ENCODE assay signal across 8 cellular contexts in the genomic region with DNA sequence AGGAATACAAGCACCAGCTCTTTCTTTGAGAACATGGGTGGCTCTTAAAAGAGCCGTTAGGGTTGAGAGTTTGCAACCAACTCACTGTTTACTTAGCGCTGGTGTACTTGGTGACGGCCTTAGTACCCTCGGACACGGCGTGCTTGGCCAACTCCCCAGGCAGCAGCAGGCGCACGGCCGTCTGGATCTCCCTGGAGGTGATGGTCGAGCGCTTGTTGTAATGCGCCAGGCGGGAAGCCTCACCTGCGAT.
DNase-seq lines count a peak whose midpoint lies in the region; ATAC-seq, FAIRE-seq and TF ChIP-seq lines count a peak whose summit lies in the region.
"Not testable (repeated sequence)": the region's sequence is repeated elsewhere in the genome, so short reads cannot be mapped to it uniquely, and the experiment has no call there.

No MANE protein-coding gene starts in this region.

- peak overlapping the region; percentile 70 for H3K23ac ChIP-seq in neuronal stem cell (ENCODE audit: low read depth, low read length, poor library complexity)

- POLR2A ChIA-PET in GM12878 (lab: Charles Lee): interaction anchor here (0.5 to 5.3 kb wide), 10 partner anchors 11 to 761 kb away, joined by 3 to 62 read pairs (median 6); a partner anchor contains a TSS

- not testable (repeated sequence) for FAIRE-seq in GM12878 (lab: Jason Lieb, UNC)

- peak overlapping the region; percentile 85 for H3K9ac ChIP-seq in GM12878 (ENCODE audit: control insufficient read depth, insufficient read depth, low read length)
- H3K9ac ChIP-seq in neuronal stem cell (ENCODE audit: low read depth, low read length, poor library complexity): peak overlapping the region; percentile 95

- not testable (repeated sequence) for H3K14ac ChIP-seq in neuronal stem cell (ENCODE audit: low read length)

- peak; percentile 3 for ATAC-seq in GM21619 (IDR thresholded peaks at IDR 0.05; ENCODE audit: unreplicated experiment)
- peak; percentile 3 for ATAC-seq in HG03342 (IDR thresholded peaks at IDR 0.05; ENCODE audit: unreplicated experiment)
- peak; percentile 4 for ATAC-seq in GM12878
- ATAC-seq in left ventricle myocardium superior: peak; percentile 2

- not testable (repeated sequence) for H3K36me3 ChIP-seq in GM06990 (ENCODE audit: control insufficient read depth, insufficient read depth, low read length); GM12878 (ENCODE audit: control insufficient read depth in 2 of 2, insufficient read depth in 2 of 2, low read length in 1 of 2); neuronal stem cell (replicated peaks in 1 of 2; ENCODE audit: control insufficient read depth in 2 of 2, insufficient read depth in 2 of 2, low read length in 2 of 2); vagina

- H3K9me3 ChIP-seq in GM12878 (replicated peaks; ENCODE audit: control insufficient read depth, insufficient read depth, low read length); neuronal stem cell (replicated peaks in 1 of 2; ENCODE audit: control insufficient read depth in 2 of 2, insufficient read depth in 1 of 2, low read depth in 1 of 2, low read length in 2 of 2); vagina: not testable (repeated sequence)

- in situ Hi-C loops in GM12878 (cut with MboI): loop anchor here (5.0 kb wide), 4 partner anchors 760 to 1010 kb away; a partner anchor contains a TSS

- peak; percentile 88 for TF ChIP-seq POLR2A in GM12878 (IDR thresholded peaks at IDR 0.05; ENCODE audit: low read depth, low read length)
- not testable (repeated sequence) for TF ChIP-seq POLR2A in vagina (IDR thresholded peaks at IDR 0.05)

- H2BK5ac ChIP-seq in neuronal stem cell (ENCODE audit: low read length): not testable (repeated sequence)

- H3K4me3 ChIP-seq in GM06990 (replicated peaks; ENCODE audit: low read depth, low read length) (peak overlapping the region; percentile 69), GM12878 (peak overlapping the region; percentile 65), neuronal stem cell (ENCODE audit: low read length in 2 of 2) (peak overlapping the region; percentile 70 to 94), vagina (peak overlapping the region; percentile 58 to 61)

- peaks cover 22% of the 10 kb centered on the region for H3K4me1 ChIP-seq in GM12878 (ENCODE audit: control insufficient read depth, insufficient read depth, low read length)
- H3K4me1 ChIP-seq in neuronal stem cell (ENCODE audit: control insufficient read depth in 2 of 2, insufficient read depth in 1 of 2, low read depth in 1 of 2, low read length in 2 of 2): not testable (repeated sequence)
- H3K4me1 ChIP-seq in vagina: peaks cover 20% of the 10 kb centered on the region

- peak overlapping the region; percentile 73 for H2AK5ac ChIP-seq in neuronal stem cell (ENCODE audit: low read depth, low read length)

- H3K4me2 ChIP-seq in GM12878 (ENCODE audit: control insufficient read depth, insufficient read depth) (peak overlapping the region; percentile 89), neuronal stem cell (ENCODE audit: insufficient read depth, low read length, poor library complexity, severe bottlenecking) (peak overlapping the region; percentile 76)

- H2BK120ac ChIP-seq in neuronal stem cell (ENCODE audit: low read depth, low read length): not testable (repeated sequence)

- under 1% methylated on average over 14 of the region's 14 CpGs for WGBS in GM12878 (ENCODE audit: insufficient coverage, insufficient replicate concordance, low lambda C conversion rate, missing lambda C conversion rate)
- WGBS in neuronal stem cell (ENCODE audit: extremely low coverage in 2 of 2, insufficient read length in 2 of 2, insufficient replicate concordance in 1 of 2), 2 donors: no CpG with 5 or more reads among the region's 14 CpGs

- DNase-seq in GM06990 (ENCODE audit: extremely low read depth, insufficient read length); GM12878 (ENCODE audit: low read depth, low spot score); left ventricle myocardium superior; neuronal stem cell (ENCODE audit: low spot score); vagina (ENCODE audit: extremely low spot score in 2 of 2): not testable (repeated sequence)
- DNase-seq in OCI-M1 (lab: John Stamatoyannopoulos, UW): peak; percentile 99

- not testable (repeated sequence) for H2BK15ac ChIP-seq in neuronal stem cell (ENCODE audit: low read length)

- H2AFZ ChIP-seq in GM12878 (ENCODE audit: control insufficient read depth, low read depth, low read length); neuronal stem cell (ENCODE audit: low read length): not testable (repeated sequence)

- H4K8ac ChIP-seq in neuronal stem cell (ENCODE audit: low read depth, low read length): not testable (repeated sequence)

- H2BK12ac ChIP-seq in neuronal stem cell (ENCODE audit: low read length): not testable (repeated sequence)

- TF ChIP-seq RAD21 in GM12878 (IDR thresholded peaks at IDR 0.05; ENCODE audit: insufficient read depth, low read depth, low read length): not testable (repeated sequence)

- SMC1A ChIA-PET in GM12878 (lab: Charles Lee; ENCODE audit: uncharacterized antibody, unreplicated experiment): interaction anchor here (9.3 kb wide), 1 partner anchor 14 kb away, joined by 96 read pairs; a partner anchor contains a TSS

- H3K4ac ChIP-seq in neuronal stem cell (ENCODE audit: low read length): peak overlapping the region; percentile 14

- not testable (repeated sequence) for H3K27me3 ChIP-seq in GM06990 (replicated peaks; ENCODE audit: control insufficient read depth, insufficient read depth, low read length); GM12878 (replicated peaks in 1 of 2; ENCODE audit: control insufficient read depth in 2 of 2, insufficient read depth in 2 of 2, low read length in 1 of 2); neuronal stem cell (ENCODE audit: control insufficient read depth in 3 of 3, insufficient read depth in 3 of 3, low read depth in 1 of 3, low read length in 3 of 3); vagina

- not testable (repeated sequence) for TF ChIP-seq CTCF in GM06990 (IDR thresholded peaks at IDR 0.05; ENCODE audit: insufficient read depth, low read length, poor library complexity, severe bottlenecking); GM12878 (IDR thresholded peaks at IDR 0.05 in 2 of 3, conservative IDR thresholded peaks at IDR 0.05 in 1 of 3; ENCODE audit: control insufficient read depth in 2 of 3, extremely low read depth in 1 of 3, insufficient read depth in 1 of 3, low read depth in 3 of 3, low read length in 3 of 3)
- TF ChIP-seq CTCF in vagina (IDR thresholded peaks at IDR 0.05): peak in 1 of 3 experiments; percentile 2

- CTCF ChIA-PET in GM12878 (lab: Yijun Ruan, JAX): interaction anchor here (1.1 to 1.3 kb wide), 2 partner anchors 23 to 25 kb away, joined by 3 read pairs; no protein-coding TSS in a partner anchor

- not testable (repeated sequence) for H4K91ac ChIP-seq in neuronal stem cell (ENCODE audit: low read depth, low read length, poor library complexity)

- not testable (repeated sequence) for H3K79me1 ChIP-seq in neuronal stem cell (ENCODE audit: low read depth, low read length)

- not testable (repeated sequence) for TF ChIP-seq EP300 in GM12878 (IDR thresholded peaks at IDR 0.05; ENCODE audit: borderline replicate concordance in 1 of 2, control insufficient read depth in 1 of 2, low read depth in 2 of 2, low read length in 2 of 2)

- H3K18ac ChIP-seq in neuronal stem cell (ENCODE audit: low read length): peak overlapping the region; percentile 88

- BruUV-seq in GM12878 (replicated peaks; lab: Mats Ljungman, UMichigan): TSS peak; percentile 98

- not testable (repeated sequence) for H4K20me1 ChIP-seq in GM12878 (ENCODE audit: control insufficient read depth, insufficient read depth)

- intact Hi-C loops in GM12878 (cut with micrococcal nuclease; ENCODE audit: unreplicated experiment) (loop anchor here (1.0 to 5.0 kb wide), 8 partner anchors 14 to 1099 kb away; a partner anchor contains a TSS), vagina (cut with DNase I) (loop anchor here (2.0 to 10.0 kb wide), 3 partner anchors 15 to 1107 kb away; a partner anchor contains a TSS)
- intact Hi-C loops in left ventricle myocardium superior (cut with micrococcal nuclease): not testable (repeated sequence)

- RAD21 ChIA-PET in GM12878 (lab: Charles Lee; ENCODE audit: unreplicated experiment): interaction anchor here (0.6 to 5.7 kb wide), 3 partner anchors 12 to 1089 kb away, joined by 3 to 40 read pairs (median 4); a partner anchor contains a TSS

- peak overlapping the region; percentile 93 for H3K27ac ChIP-seq in GM12878 (ENCODE audit: control insufficient read depth, insufficient read depth)
- H3K27ac ChIP-seq in neuronal stem cell (replicated peaks; ENCODE audit: low read length): peak overlapping the region; percentile 92
- peak overlapping the region; percentile 90 for H3K27ac ChIP-seq in vagina

- peaks cover 37% of the 10 kb centered on the region for H3K79me2 ChIP-seq in GM12878 (ENCODE audit: control insufficient read depth, insufficient read depth, low read length)

TF ChIP-seq in GM12878, 131 proteins besides CTCF, POLR2A, EP300 and RAD21:
- peak; percentile 62; the same call in 1 of the 2 replicates for TF ChIP-seq KAT2A (conservative IDR thresholded peaks at IDR 0.05; ENCODE audit: control insufficient read depth, low read depth, low read length)
- peak; percentile 11; the same call in 1 of the 2 replicates for TF ChIP-seq TAF1 (IDR thresholded peaks at IDR 0.05; ENCODE audit: borderline replicate concordance, low read depth, low read length)
- peak; percentile 12; the same call in 1 of the 2 replicates for TF ChIP-seq NFIC (IDR thresholded peaks at IDR 0.05; ENCODE audit: low read depth, low read length)
- peak; percentile 65; the same call in 1 of the 2 replicates for TF ChIP-seq POLR2AphosphoS5 (IDR thresholded peaks at IDR 0.05; ENCODE audit: low read length)
- peak in 1 of 2 experiments; percentile 36; a peak in 1 of 3 replicates for TF ChIP-seq EGR1 (IDR thresholded peaks at IDR 0.05; ENCODE audit: borderline replicate concordance in 1 of 2, low read depth in 2 of 2, low read length in 2 of 2)
- TF ChIP-seq POLR2AphosphoS2 (IDR thresholded peaks at IDR 0.05; ENCODE audit: low read depth, low read length): peak; percentile 91; the same call in 1 of the 2 replicates
- TF ChIP-seq CHD1 (IDR thresholded peaks at IDR 0.05; ENCODE audit: low read depth, low read length): peak; percentile 94; the same call in 1 of the 2 replicates
- peak; percentile 86; the same call in 1 of the 2 replicates for TF ChIP-seq LARP7 (IDR thresholded peaks at IDR 0.05)
